ENCODE assay signal across 9 cellular contexts in genomic region chr2:200156140-200156858, GRCh38.
DNase-seq lines count a peak whose midpoint lies in the region; ATAC-seq, FAIRE-seq and TF ChIP-seq lines count a peak whose summit lies in the region.
"Had no signal": no experiment of that assay in that cellular context is flagged by ENCODE, and none has a peak within 500 bp of the region (broad histone marks: within the 10 kb centered on the region; RNA-seq: fewer than 3 reads in every experiment).

No MANE protein-coding gene starts in this region.

- no peaks in the 10 kb centered on the region for H3K27me3 ChIP-seq in lower lobe of right lung (ENCODE audit: low read depth)

- H3K36me3 ChIP-seq in lower lobe of right lung, result no peaks in the 10 kb centered on the region

- intact Hi-C loops in lower lobe of right lung (cut with DNase I), result no loop called here

- peaks cover 3% of the 10 kb centered on the region for H3K9me3 ChIP-seq in lower lobe of right lung

- peak; percentile 54 to 75 for ATAC-seq in lower lobe of right lung
- no peak for ATAC-seq in GM21515 (IDR thresholded peaks at IDR 0.05; ENCODE audit: unreplicated experiment)
- ATAC-seq in activated CD4-positive, CD25-positive, alpha-beta regulatory T cell treated with anti-CD3 and anti-CD28 coated beads, Interleukin-2, amount 50 U/mL, for 24 hours, result no peak
- no peak for ATAC-seq in HG03469 (IDR thresholded peaks at IDR 0.05; ENCODE audit: unreplicated experiment)
- ATAC-seq: activated T-cell treated with anti-CD3 and anti-CD28 coated beads, Interleukin-2, amount 50 U/mL, for 72 hours had no signal

- no peak for TF ChIP-seq POLR2A in GM12892 (IDR thresholded peaks at IDR 0.05; ENCODE audit: low read depth, low read length)

- H3K4me3 ChIP-seq in lower lobe of right lung, result peak overlapping the region; percentile 28

- DNase-seq in A172 (ENCODE audit: low spot score), result peak; percentile 74
- peak; percentile 2 for DNase-seq in MV-4-11 (lab: John Stamatoyannopoulos, UW)
- peak; percentile 57 for DNase-seq in dermis blood vessel endothelial cell
- DNase-seq in lower lobe of right lung, result no peak
- DNase-seq in GM12892 (ENCODE audit: insufficient read length), result no peak
- DNase-seq: activated T-cell treated with anti-CD3 and anti-CD28 coated beads, Interleukin-2, amount 50 U/mL, for 72 hours had no signal

- no peak for FAIRE-seq in GM12892 (lab: Jason Lieb, UNC)

- no peaks in the 10 kb centered on the region for H3K4me1 ChIP-seq in lower lobe of right lung

- TF ChIP-seq CTCF in lower lobe of right lung (IDR thresholded peaks at IDR 0.05), result no peak

- no peak overlapping the region for H3K27ac ChIP-seq in lower lobe of right lung

Comparison
In these comparisons a context has a peak if more than half of its experiments do, and no peak if none do; other contexts are left out.
1. DNase-seq: peak in A172 (single experiment), MV-4-11 (single experiment) and dermis blood vessel endothelial cell (single experiment); none in lower lobe of right lung (single experiment) and GM12892 (single experiment).
2. ATAC-seq: peak in lower lobe of right lung (2 of 2); none in GM21515 (single experiment), activated CD4-positive, CD25-positive, alpha-beta regulatory T cell treated with anti-CD3 and anti-CD28 coated beads, Interleukin-2, amount 50 U/mL, for 24 hours (0 of 2) and HG03469 (single experiment).